Comparison of ENCODE assay signal across 1 cellular context in genomic region chr18:13185675-13186198, GRCh38.
TF ChIP-seq lines count a peak whose summit lies in the region.

No MANE protein-coding gene starts in this region.

TF ChIP-seq in SK-N-SH, 30 proteins besides CTCF, POLR2A, EP300 and RAD21 (continued from another document):
- TF ChIP-seq CHD2 (IDR thresholded peaks at IDR 0.05; ENCODE audit: low read length, partially characterized antibody) (no peak), NFIC (IDR thresholded peaks at IDR 0.05; ENCODE audit: borderline replicate concordance) (no peak), SIN3A (IDR thresholded peaks at IDR 0.05; ENCODE audit: borderline replicate concordance, low read depth, low read length) (no peak), USF2 (IDR thresholded peaks at IDR 0.05; ENCODE audit: borderline replicate concordance, low read depth, low read length) (no peak), MXI1 (IDR thresholded peaks at IDR 0.05; ENCODE audit: low read depth, low read length) (no peak), MAX (IDR thresholded peaks at IDR 0.05; ENCODE audit: low read depth) (no peak), GATA2 (CRISPR knock-in tag; IDR thresholded peaks at IDR 0.05) (no peak), FOXJ3 (CRISPR knock-in tag; IDR thresholded peaks at IDR 0.05) (no peak), ZBTB33 (IDR thresholded peaks at IDR 0.05; ENCODE audit: borderline replicate concordance, low read depth) (no peak), TCF12 (IDR thresholded peaks at IDR 0.05) (no peak), POLR2AphosphoS5 (IDR thresholded peaks at IDR 0.05; ENCODE audit: low read depth, low read length) (no peak), SMC3 (IDR thresholded peaks at IDR 0.05; ENCODE audit: low read depth, low read length) (no peak)
